In genomic region chr2:186493564-186494085, GRCh38 we compare ENCODE assay signal across 2 cellular contexts.
TF ChIP-seq lines count a peak whose summit lies in the region.

No MANE protein-coding gene starts in this region.

TF ChIP-seq in HEK293, 187 proteins besides CTCF, POLR2A, EP300 and RAD21:
- TF ChIP-seq ZNF362 (tag by site-specific recombination; IDR thresholded peaks at IDR 0.05), result no peak
- TF ChIP-seq ATF2 (tag by site-specific recombination; IDR thresholded peaks at IDR 0.05; ENCODE audit: low read depth), result peak; percentile 68; the same call in 1 of the 2 replicates
TF ChIP-seq in HEK293: peak in this region for 1.

TF ChIP-seq in WTC11, 78 proteins besides CTCF, POLR2A, EP300 and RAD21 (continued from another document):
- TF ChIP-seq ZNF219 (CRISPR knock-in tag; IDR thresholded peaks at IDR 0.05; ENCODE audit: borderline replicate concordance) (no peak), RORB (CRISPR knock-in tag; IDR thresholded peaks at IDR 0.05) (no peak), SMAD4 (CRISPR knock-in tag; IDR thresholded peaks at IDR 0.05) (no peak), CREB1 (CRISPR knock-in tag; IDR thresholded peaks at IDR 0.05) (no peak), OVOL2 (CRISPR knock-in tag; IDR thresholded peaks at IDR 0.05; ENCODE audit: borderline replicate concordance) (no peak), GRHL2 (CRISPR knock-in tag; IDR thresholded peaks at IDR 0.05; ENCODE audit: insufficient replicate concordance, severe bottlenecking) (no peak), GTF2I (CRISPR knock-in tag; conservative IDR thresholded peaks at IDR 0.05) (no peak), ZNF281 (CRISPR knock-in tag; IDR thresholded peaks at IDR 0.05) (no peak), PREB (CRISPR knock-in tag; IDR thresholded peaks at IDR 0.05; ENCODE audit: borderline replicate concordance) (no peak), USF2 (CRISPR knock-in tag; IDR thresholded peaks at IDR 0.05) (no peak), CDX4 (CRISPR knock-in tag; IDR thresholded peaks at IDR 0.05; ENCODE audit: borderline replicate concordance) (no peak), ATF3 (CRISPR knock-in tag; conservative IDR thresholded peaks at IDR 0.05) (no peak), IRF1 (CRISPR knock-in tag; IDR thresholded peaks at IDR 0.05) (no peak), NFE2L1 (CRISPR knock-in tag; IDR thresholded peaks at IDR 0.05) (no peak)
